ENCODE assay signal across 2 cellular contexts in genomic region chr1:162549001-162549400, GRCh38.
TF ChIP-seq lines count a peak whose summit lies in the region.

No MANE protein-coding gene starts in this region.

TF ChIP-seq in K562, 482 proteins besides CTCF, POLR2A, EP300 and RAD21 (continues in another document):
- peak; percentile 38 for TF ChIP-seq MAFG (tag; conservative IDR thresholded peaks at IDR 0.05)
- no peak for TF ChIP-seq TFAM (CRISPR knock-in tag; conservative IDR thresholded peaks at IDR 0.05)
- no peak for TF ChIP-seq MXI1 (IDR thresholded peaks at IDR 0.05; ENCODE audit: low read depth, low read length)
- TF ChIP-seq ESRRA (IDR thresholded peaks at IDR 0.05; ENCODE audit: borderline replicate concordance, low read depth): 0 out of 2 replicates have a peak, but pooled peaks have one; percentile 35
- no peak for TF ChIP-seq GTF2B (IDR thresholded peaks at IDR 0.05; ENCODE audit: extremely low read depth, insufficient read length)
- TF ChIP-seq CBFA2T3 (IDR thresholded peaks at IDR 0.05): no peak
- no peak for TF ChIP-seq ELF4 (CRISPR knock-in tag; IDR thresholded peaks at IDR 0.05)
- TF ChIP-seq SMC3 (conservative IDR thresholded peaks at IDR 0.05; ENCODE audit: insufficient read depth, low read depth, low read length): no peak
- TF ChIP-seq SREBF2 (CRISPR knock-in tag; IDR thresholded peaks at IDR 0.05): no peak
- TF ChIP-seq MAFF (IDR thresholded peaks at IDR 0.05; ENCODE audit: low read length): peak; percentile 20; the same call in 1 of the 2 replicates
- peak; percentile 70 for TF ChIP-seq ZNF316 (IDR thresholded peaks at IDR 0.05)
- TF ChIP-seq RBM22 (IDR thresholded peaks at IDR 0.05; ENCODE audit: low read depth, low read length, poor library complexity, severe bottlenecking): no peak
- TF ChIP-seq CREB5 (CRISPR knock-in tag; IDR thresholded peaks at IDR 0.05): no peak
- no peak for TF ChIP-seq ZBTB40 (IDR thresholded peaks at IDR 0.05)
- no peak for TF ChIP-seq ZBTB40 (CRISPR knock-in tag; IDR thresholded peaks at IDR 0.05)

TF ChIP-seq in SK-N-SH, 30 proteins besides CTCF, POLR2A, EP300 and RAD21:
- TF ChIP-seq USF2 (IDR thresholded peaks at IDR 0.05; ENCODE audit: borderline replicate concordance, low read depth, low read length): no peak
- TF ChIP-seq RXRA (IDR thresholded peaks at IDR 0.05; ENCODE audit: borderline replicate concordance, low read depth): no peak
- TF ChIP-seq REST (IDR thresholded peaks at IDR 0.05; ENCODE audit: low read depth, low read length): no peak
- TF ChIP-seq FOSL2 (IDR thresholded peaks at IDR 0.05; ENCODE audit: borderline replicate concordance, low read depth): no peak
- TF ChIP-seq YY1 (IDR thresholded peaks at IDR 0.05; ENCODE audit: low read depth): no peak
- no peak for TF ChIP-seq RFX5 (IDR thresholded peaks at IDR 0.05; ENCODE audit: low read length)
- TF ChIP-seq USF1 (IDR thresholded peaks at IDR 0.05; ENCODE audit: borderline replicate concordance, low read depth): no peak
- TF ChIP-seq ELF1 (IDR thresholded peaks at IDR 0.05): no peak
- TF ChIP-seq TEAD4 (IDR thresholded peaks at IDR 0.05; ENCODE audit: borderline replicate concordance, insufficient read depth): no peak
- TF ChIP-seq SIN3A (IDR thresholded peaks at IDR 0.05; ENCODE audit: borderline replicate concordance, low read depth, low read length): no peak
- TF ChIP-seq MXI1 (IDR thresholded peaks at IDR 0.05; ENCODE audit: low read depth, low read length): no peak
- TF ChIP-seq NFIC (IDR thresholded peaks at IDR 0.05; ENCODE audit: borderline replicate concordance): no peak
- no peak for TF ChIP-seq CHD2 (IDR thresholded peaks at IDR 0.05; ENCODE audit: low read length, partially characterized antibody)
- TF ChIP-seq JUND (IDR thresholded peaks at IDR 0.05): no peak
TF ChIP-seq in SK-N-SH: peak in this region for 0.
